Comparison of ENCODE assay signal across 1 cellular context in the genomic region with DNA sequence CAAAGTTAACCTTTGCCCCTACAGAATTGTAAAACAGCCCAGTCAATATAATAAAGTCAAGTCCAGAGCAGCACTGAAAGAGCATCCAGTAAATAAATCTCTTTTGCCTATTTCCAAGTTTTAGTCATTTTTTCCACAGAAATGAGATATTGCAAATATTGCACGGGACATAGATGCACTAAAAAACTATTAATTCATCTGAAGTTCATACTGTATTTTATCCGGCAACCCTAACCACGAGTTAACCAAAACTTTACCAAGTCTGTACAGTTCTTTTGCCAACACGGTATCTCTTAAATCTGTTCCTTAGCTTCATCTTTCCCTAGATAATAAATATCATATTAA.
A peak's percentile ranks its signal among the peaks of the same experiment; 100 is the strongest.
TF ChIP-seq lines count a peak whose summit lies in the region.

No MANE protein-coding gene starts in this region.

TF ChIP-seq in GM12878, 131 proteins besides CTCF, POLR2A, EP300 and RAD21:
- TF ChIP-seq LARP7 (IDR thresholded peaks at IDR 0.05) (no peak), MYB (IDR thresholded peaks at IDR 0.05; ENCODE audit: borderline replicate concordance, low read depth, low read length) (no peak), CHD4 (IDR thresholded peaks at IDR 0.05) (no peak), RAD51 (IDR thresholded peaks at IDR 0.05) (0 out of 2 replicates have a peak, but pooled peaks have one; percentile 11)
- TF ChIP-seq, protein P1, sequence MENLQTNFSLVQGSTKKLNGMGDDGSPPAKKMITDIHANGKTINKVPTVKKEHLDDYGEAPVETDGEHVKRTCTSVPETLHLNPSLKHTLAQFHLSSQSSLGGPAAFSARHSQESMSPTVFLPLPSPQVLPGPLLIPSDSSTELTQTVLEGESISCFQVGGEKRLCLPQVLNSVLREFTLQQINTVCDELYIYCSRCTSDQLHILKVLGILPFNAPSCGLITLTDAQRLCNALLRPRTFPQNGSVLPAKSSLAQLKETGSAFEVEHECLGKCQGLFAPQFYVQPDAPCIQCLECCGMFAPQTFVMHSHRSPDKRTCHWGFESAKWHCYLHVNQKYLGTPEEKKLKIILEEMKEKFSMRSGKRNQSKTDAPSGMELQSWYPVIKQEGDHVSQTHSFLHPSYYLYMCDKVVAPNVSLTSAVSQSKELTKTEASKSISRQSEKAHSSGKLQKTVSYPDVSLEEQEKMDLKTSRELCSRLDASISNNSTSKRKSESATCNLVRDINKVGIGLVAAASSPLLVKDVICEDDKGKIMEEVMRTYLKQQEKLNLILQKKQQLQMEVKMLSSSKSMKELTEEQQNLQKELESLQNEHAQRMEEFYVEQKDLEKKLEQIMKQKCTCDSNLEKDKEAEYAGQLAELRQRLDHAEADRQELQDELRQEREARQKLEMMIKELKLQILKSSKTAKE (IDR thresholded peaks at IDR 0.05; ENCODE audit: low read depth, poor library complexity, severe bottlenecking): no peak
